ENCODE assay signal across 1 cellular context in genomic region chr5:73437126-73438047, GRCh38.
TF ChIP-seq lines count a peak whose summit lies in the region.

No MANE protein-coding gene starts in this region.

TF ChIP-seq in HEK293, 187 proteins besides CTCF, POLR2A, EP300 and RAD21 (continued from another document):
- no peak for TF ChIP-seq BCL6B (tag by site-specific recombination; IDR thresholded peaks at IDR 0.05)
- TF ChIP-seq ZNF280D (tag by site-specific recombination; IDR thresholded peaks at IDR 0.05): no peak
- TF ChIP-seq ZNF350 (tag by site-specific recombination; IDR thresholded peaks at IDR 0.05): no peak
- no peak for TF ChIP-seq ZNF704 (tag by site-specific recombination; IDR thresholded peaks at IDR 0.05)
- TF ChIP-seq ZSCAN23 (tag by site-specific recombination; IDR thresholded peaks at IDR 0.05): no peak; the same call in 1 of the 2 replicates
- TF ChIP-seq ZNF404 (tag by site-specific recombination; IDR thresholded peaks at IDR 0.05): no peak
- no peak for TF ChIP-seq ZNF513 (tag by site-specific recombination; IDR thresholded peaks at IDR 0.05)
- TF ChIP-seq ZNF555 (tag by site-specific recombination; conservative IDR thresholded peaks at IDR 0.05): no peak
- no peak for TF ChIP-seq ZSCAN4 (tag by site-specific recombination; IDR thresholded peaks at IDR 0.05)
- TF ChIP-seq ZNF521 (tag by site-specific recombination; IDR thresholded peaks at IDR 0.05): no peak
- no peak for TF ChIP-seq ATF2 (tag by site-specific recombination; IDR thresholded peaks at IDR 0.05; ENCODE audit: low read depth)
- no peak for TF ChIP-seq ZNF416 (tag by site-specific recombination; IDR thresholded peaks at IDR 0.05)
- no peak for TF ChIP-seq ZNF514 (tag by site-specific recombination; IDR thresholded peaks at IDR 0.05)
- TF ChIP-seq ZBTB11 (tag by site-specific recombination; conservative IDR thresholded peaks at IDR 0.05; ENCODE audit: low read depth): peak; percentile 46
- no peak for TF ChIP-seq ELK4 (IDR thresholded peaks at IDR 0.05; ENCODE audit: borderline replicate concordance, low read depth, low read length)
- TF ChIP-seq ZNF473 (tag by site-specific recombination; IDR thresholded peaks at IDR 0.05): no peak
- TF ChIP-seq IKZF3 (tag by site-specific recombination; IDR thresholded peaks at IDR 0.05): peak; percentile 88
- no peak for TF ChIP-seq ZNF510 (tag by site-specific recombination; IDR thresholded peaks at IDR 0.05; ENCODE audit: insufficient replicate concordance)
- 0 out of 2 replicates have a peak, but pooled peaks have one; percentile 23 for TF ChIP-seq KLF10 (tag by site-specific recombination; IDR thresholded peaks at IDR 0.05)
- TF ChIP-seq ZNF580 (tag by site-specific recombination; IDR thresholded peaks at IDR 0.05): 0 out of 2 replicates have a peak, but pooled peaks have one; percentile 46
- no peak for TF ChIP-seq ZNF530 (tag by site-specific recombination; IDR thresholded peaks at IDR 0.05; ENCODE audit: low read depth)
- no peak for TF ChIP-seq ZNF654 (tag by site-specific recombination; IDR thresholded peaks at IDR 0.05; ENCODE audit: low read depth)
- TF ChIP-seq ZNF214 (tag by site-specific recombination; IDR thresholded peaks at IDR 0.05; ENCODE audit: borderline replicate concordance): no peak
- TF ChIP-seq OVOL3 (tag by site-specific recombination; IDR thresholded peaks at IDR 0.05): peak; percentile 61; the same call in 1 of the 2 replicates
- no peak for TF ChIP-seq ZNF544 (tag by site-specific recombination; IDR thresholded peaks at IDR 0.05)
- no peak for TF ChIP-seq ZNF23 (tag by site-specific recombination; IDR thresholded peaks at IDR 0.05; ENCODE audit: borderline replicate concordance)
- TF ChIP-seq ZNF776 (tag by site-specific recombination; IDR thresholded peaks at IDR 0.05; ENCODE audit: borderline replicate concordance): no peak
- TF ChIP-seq ZNF391 (tag by site-specific recombination; IDR thresholded peaks at IDR 0.05; ENCODE audit: borderline replicate concordance, low read depth): no peak
- TF ChIP-seq ZBTB6 (tag by site-specific recombination; IDR thresholded peaks at IDR 0.05): peak; percentile 91
- peak; percentile 47; the same call in 1 of the 2 replicates for TF ChIP-seq ZNF24 (tag by site-specific recombination; IDR thresholded peaks at IDR 0.05)
- TF ChIP-seq ZNF157 (tag by site-specific recombination; IDR thresholded peaks at IDR 0.05): no peak
- no peak; the same call in 1 of the 2 replicates for TF ChIP-seq KLF8 (tag by site-specific recombination; IDR thresholded peaks at IDR 0.05)
- no peak for TF ChIP-seq ZNF138 (tag by site-specific recombination; IDR thresholded peaks at IDR 0.05; ENCODE audit: borderline replicate concordance)
- no peak for TF ChIP-seq ZNF626 (tag by site-specific recombination; IDR thresholded peaks at IDR 0.05)
- no peak for TF ChIP-seq ZNF169 (tag by site-specific recombination; IDR thresholded peaks at IDR 0.05)
- TF ChIP-seq ZNF670 (tag by site-specific recombination; IDR thresholded peaks at IDR 0.05; ENCODE audit: low read depth): no peak
- TF ChIP-seq YY1 (tag by site-specific recombination; IDR thresholded peaks at IDR 0.05): no peak; the same call in none of the 2 replicates
- no peak for TF ChIP-seq ZNF837 (tag by site-specific recombination; IDR thresholded peaks at IDR 0.05)
- TF ChIP-seq AEBP2 (tag by site-specific recombination; IDR thresholded peaks at IDR 0.05; ENCODE audit: borderline replicate concordance): no peak
- TF ChIP-seq ZBTB7A (tag by site-specific recombination; IDR thresholded peaks at IDR 0.05; ENCODE audit: low read depth): peak; percentile 47; the same call in 1 of the 2 replicates
- TF ChIP-seq ZNF433 (tag by site-specific recombination; IDR thresholded peaks at IDR 0.05; ENCODE audit: low read depth): no peak
- TF ChIP-seq ZNF792 (tag by site-specific recombination; IDR thresholded peaks at IDR 0.05): no peak
- TF ChIP-seq ZNF639 (tag by site-specific recombination; IDR thresholded peaks at IDR 0.05): 0 out of 2 replicates have a peak, but pooled peaks have one; percentile 21
